ENCODE assay signal across 8 cellular contexts in genomic region chr14:35404246-35404495, GRCh38. TPM values are rescaled to one million over a fixed set of nuclear protein-coding genes. Genes with fewer than 3 reads are reported as not detected.
DNase-seq lines count a peak whose midpoint lies in the region; ATAC-seq and TF ChIP-seq lines count a peak whose summit lies in the region.

No MANE protein-coding gene starts in this region.

- DNase-seq in AG04450 (ENCODE audit: low read depth, low spot score) (no peak), body of pancreas (no peak), mucosa of descending colon (no peak), NCI-H146 (lab: John Stamatoyannopoulos, UW) (no peak), NCI-H1436 treated with DMSO at 0.1 percent for 48 hours (lab: John Stamatoyannopoulos, UW) (no peak), KG1 (lab: John Stamatoyannopoulos, UW) (no peak)

- TF ChIP-seq POLR2A in body of pancreas (IDR thresholded peaks at IDR 0.05): no peak

- H3K9me3 ChIP-seq in AG04450 (ENCODE audit: control insufficient read depth, insufficient read depth, low read length) (no peaks in the 10 kb centered on the region; the same call in 1 of the 2 replicates), body of pancreas (no peaks in the 10 kb centered on the region), mucosa of descending colon (no peaks in the 10 kb centered on the region)

- 1% methylated on average over 15 of the region's 33 CpGs; no CpG with 5 or more reads in 1 of the 2 donors for WGBS in body of pancreas, 2 donors

- intact Hi-C loops in body of pancreas (cut with DNase I): no loop called here
- intact Hi-C loops in mucosa of descending colon (cut with DNase I, micrococcal nuclease): loop anchor here (5.0 to 10.0 kb wide), 4 partner anchors 62 to 119 kb away; partner anchors contain the start of gene PSMA6 (in 1 of the 2)

- POLR2A ChIA-PET in AG04450 (lab: Yijun Ruan, JAX): interaction anchor here (0.5 to 2.7 kb wide), 22 partner anchors 10 to 939 kb away, joined by 3 to 25 read pairs (median 4); partner anchors contain the start of genes FAM177A1, PPP2R3C, PRORP and PSMA6

- ATAC-seq in HG03175 (IDR thresholded peaks at IDR 0.05; ENCODE audit: unreplicated experiment) (peak; percentile 19), body of pancreas (no peak), mucosa of descending colon (no peak), GM21423 (IDR thresholded peaks at IDR 0.05; ENCODE audit: unreplicated experiment) (no peak)

- H3K4me3 ChIP-seq in AG04450 (ENCODE audit: low read depth, low read length) (peak overlapping the region; percentile 84), body of pancreas (peak overlapping the region; percentile 66 to 78), mucosa of descending colon (peak overlapping the region; percentile 91)

- H3K27me3 ChIP-seq in AG04450 (ENCODE audit: control insufficient read depth, insufficient read depth, low read length) (no peaks in the 10 kb centered on the region), body of pancreas (no peaks in the 10 kb centered on the region)

- H3K4me1 ChIP-seq in body of pancreas: peaks cover 40% of the 10 kb centered on the region
- H3K4me1 ChIP-seq in mucosa of descending colon (ENCODE audit: low read depth): peaks cover 35% of the 10 kb centered on the region

- peaks cover 19 to 26% of the 10 kb centered on the region in 2 donors for H3K36me3 ChIP-seq in body of pancreas (replicated peaks in 1 of 2; ENCODE audit: insufficient read depth in 1 of 2, low read depth in 2 of 2)
- H3K36me3 ChIP-seq in mucosa of descending colon (ENCODE audit: low read depth): peaks cover 6% of the 10 kb centered on the region

- CTCF ChIA-PET in AG04450 (lab: Charles Lee): interaction anchor here (0.8 to 3.5 kb wide), 8 partner anchors 13 to 262 kb away, joined by 3 to 70 read pairs (median 4); no protein-coding TSS in a partner anchor

- H3K27ac ChIP-seq in AG04450 (ENCODE audit: low read depth, low read length): peak overlapping the region; percentile 92
- H3K27ac ChIP-seq in body of pancreas: peak overlapping the region; percentile 100

- TF ChIP-seq CTCF in AG04450 (IDR thresholded peaks at IDR 0.05; ENCODE audit: low read depth, low read length): no peak
- no peak for TF ChIP-seq CTCF in body of pancreas (IDR thresholded peaks at IDR 0.05)
- TF ChIP-seq CTCF in mucosa of descending colon (IDR thresholded peaks at IDR 0.05): no peak

RNA-seq across cellular contexts. Expression of gene NFKBIA, which starts 0.4 kb away (rescaled TPM):
- polyA plus RNA-seq in AG04450 (2011; rRNA removed): 51.6 and 80.2 TPM in 2 replicates
- 191 and 374 TPM in 2 replicates for polyA minus RNA-seq in AG04450 (2011; rRNA and poly(A)+ RNA removed)
- total RNA-seq in body of pancreas: 100 to 1,000 TPM; 330 to 345 TPM
- total RNA-seq in mucosa of descending colon: 100 to 1,000 TPM; 134 to 180 (median 153) TPM
